18 cellular contexts compared by ENCODE assay signal in genomic region chr10:74117738-74118137, GRCh38. TPM values are rescaled to one million over a fixed set of nuclear protein-coding genes. Genes with fewer than 3 reads are reported as not detected.
DNase-seq lines count a peak whose midpoint lies in the region; ATAC-seq and TF ChIP-seq lines count a peak whose summit lies in the region.
"Had no signal": no experiment of that assay in that cellular context is flagged by ENCODE, and none has a peak within 500 bp of the region (broad histone marks: within the 10 kb centered on the region; RNA-seq: fewer than 3 reads in every experiment).

No MANE protein-coding gene starts in this region.

- no peak overlapping the region for H2AFZ ChIP-seq in GM23248

- H3K4me1 ChIP-seq in GM23248 (ENCODE audit: insufficient read depth), result peaks cover 26% of the 10 kb centered on the region

- no peaks in the 10 kb centered on the region for H3K27me3 ChIP-seq in GM23248 (replicated peaks; ENCODE audit: insufficient read depth)
- H3K27me3 ChIP-seq: stomach had no signal

- peaks cover 85% of the 10 kb centered on the region for H3K36me3 ChIP-seq in GM23248 (ENCODE audit: low read depth)

- WGBS in GM23248 (ENCODE audit: low coverage in 1 of 2, low lambda C conversion rate in 2 of 2, missing lambda C conversion rate in 2 of 2), 2 experiments, result 90 to 95% methylated on average over 4 of the region's 4 CpGs

- H3K4me1 Mint-ChIP-seq in activated naive CD8-positive, alpha-beta T cell (ENCODE audit: low read depth), result peaks cover 7% of the 10 kb centered on the region
- H3K4me1 Mint-ChIP-seq: activated CD4-positive, alpha-beta T cell treated with anti-CD3 and anti-CD28 coated beads, Interleukin-2, amount 10 ng/mL, durations not matched to agents 7 days and 5 days; IgD-negative memory B cell had no signal

- peaks cover 11% of the 10 kb centered on the region for H3K36me3 Mint-ChIP-seq in activated naive CD8-positive, alpha-beta T cell
- H3K36me3 Mint-ChIP-seq: IgD-negative memory B cell had no signal

- H3K27ac ChIP-seq in GM23248, result peak overlapping the region; percentile 64

- in situ Hi-C loops in GM23248 (cut with MboI), result no loop called here

- no peak overlapping the region for H3K4me3 Mint-ChIP-seq in activated naive CD8-positive, alpha-beta T cell
- H3K4me3 Mint-ChIP-seq: activated CD4-positive, alpha-beta T cell treated with anti-CD3 and anti-CD28 coated beads, Interleukin-2, amount 10 ng/mL, durations not matched to agents 7 days and 5 days; CD8-positive, alpha-beta memory T cell; IgD-negative memory B cell had no signal

- no peaks in the 10 kb centered on the region for H4K20me1 ChIP-seq in GM23248 (ENCODE audit: insufficient read depth)

- no peaks in the 10 kb centered on the region for H3K27me3 Mint-ChIP-seq in activated naive CD8-positive, alpha-beta T cell
- H3K27me3 Mint-ChIP-seq: activated CD4-positive, alpha-beta T cell treated with anti-CD3 and anti-CD28 coated beads, Interleukin-2, amount 10 ng/mL, durations not matched to agents 7 days and 5 days; CD8-positive, alpha-beta memory T cell; IgD-negative memory B cell had no signal

- H3K4me3 ChIP-seq in GM23248, result no peak overlapping the region
- H3K4me3 ChIP-seq: stomach had no signal

- H3K27ac Mint-ChIP-seq in activated naive CD8-positive, alpha-beta T cell, result peak overlapping the region; percentile 46

- no peak overlapping the region for H3K9ac ChIP-seq in GM23248

- H3K79me2 ChIP-seq in GM23248 (ENCODE audit: insufficient read depth), result peaks cover 45% of the 10 kb centered on the region

- no peaks in the 10 kb centered on the region for H3K9me2 ChIP-seq in GM23248 (ENCODE audit: insufficient read depth)

- ATAC-seq in omental fat pad (ENCODE audit: low FRiP score) (peak; percentile 22), GM21528 (IDR thresholded peaks at IDR 0.05; ENCODE audit: low FRiP score, unreplicated experiment) (no peak)
- ATAC-seq: esophagus mucosa, left colon had no signal

- no peak for TF ChIP-seq CTCF in GM10266 (IDR thresholded peaks at IDR 0.05; ENCODE audit: control insufficient read depth, insufficient read depth, low read depth, missing control alignments)
- TF ChIP-seq CTCF in omental fat pad (IDR thresholded peaks at IDR 0.05), result no peak

- no peak overlapping the region for H3K4me2 ChIP-seq in GM23248 (ENCODE audit: unreplicated experiment)

- DNase-seq in GM10266 (ENCODE audit: extremely low spot score) (peak; percentile 38), GM23248 (no peak), omental fat pad (ENCODE audit: low spot score) (no peak), NCI-H1417 (lab: John Stamatoyannopoulos, UW) (no peak), NCI-H1694 (lab: John Stamatoyannopoulos, UW) (no peak)
- DNase-seq: activated CD4-positive, alpha-beta T cell treated with anti-CD3 and anti-CD28 coated beads, Interleukin-2, amount 10 ng/mL, durations not matched to agents 7 days and 5 days; CD8-positive, alpha-beta memory T cell; central memory CD4-positive, alpha-beta T cell; hippocampal formation; left colon; NCI-H510A; OCI-M1; stimulated activated CD4-positive, alpha-beta T cell treated with anti-CD3 and anti-CD28 coated beads, Interleukin-4, amount 100 ng/mL, for 24 hours; stomach had no signal

- peaks cover 91% of the 10 kb centered on the region for H3F3A ChIP-seq in GM23248 (ENCODE audit: insufficient read depth)

- H3K9me3 Mint-ChIP-seq in activated naive CD8-positive, alpha-beta T cell (ENCODE audit: low read depth), result no peaks in the 10 kb centered on the region
- H3K9me3 Mint-ChIP-seq: activated CD4-positive, alpha-beta T cell treated with anti-CD3 and anti-CD28 coated beads, Interleukin-2, amount 10 ng/mL, durations not matched to agents 7 days and 5 days; CD8-positive, alpha-beta memory T cell; IgD-negative memory B cell had no signal

- H3K9me3 ChIP-seq in GM23248 (ENCODE audit: low read depth), result no peaks in the 10 kb centered on the region
- H3K9me3 ChIP-seq: stomach had no signal

RNA-seq across cellular contexts. Expression of gene AP3M1, which starts 32.9 kb away (rescaled TPM):
- 22.4 and 35.6 TPM in 2 replicates for total RNA-seq in GM23248 (2014; rRNA removed; shearing (Covaris generic))
- 29.1 and 33.4 TPM in 2 replicates for polyA plus RNA-seq in GM23248 (2016; fragmentation: Nextera tagmentation; extraction: Ambion mirVana)
- total RNA-seq in omental fat pad, result 10 to 100 TPM; 23.8 to 33.6 (median 26.5) TPM

RNA-seq across cellular contexts. Expression of gene ADK, which starts 33.3 kb away (rescaled TPM):
- total RNA-seq in GM23248 (2014; rRNA removed; shearing (Covaris generic)), result 29.3 and 43.7 TPM in 2 replicates
- 72.5 and 75.1 TPM in 2 replicates for polyA plus RNA-seq in GM23248 (2016; fragmentation: Nextera tagmentation; extraction: Ambion mirVana)
- total RNA-seq in omental fat pad, result 10 to 100 TPM; 19.4 to 23.3 (median 22.0) TPM
